29 cellular contexts compared by ENCODE assay signal in the genomic region with DNA sequence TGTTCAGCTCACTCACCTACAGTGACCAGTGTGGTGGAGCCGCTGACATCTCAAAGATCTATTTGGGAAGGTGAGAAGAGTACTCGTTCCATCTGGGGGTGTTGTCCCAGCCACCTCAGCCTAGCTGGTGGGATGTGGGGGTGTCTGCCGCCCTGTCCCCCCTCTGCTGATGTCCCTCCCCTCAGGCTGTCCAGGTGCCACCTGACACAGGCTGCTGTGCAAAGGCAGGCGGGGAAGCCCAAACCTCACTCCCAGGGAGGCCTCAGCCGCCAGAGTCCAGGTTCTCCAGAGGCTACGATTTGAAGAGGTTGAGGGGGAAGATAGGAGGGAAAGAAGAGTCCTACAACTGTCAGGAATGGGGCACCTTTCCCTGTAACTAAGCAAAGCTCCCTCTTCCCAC.
"Had no signal": no experiment of that assay in that cellular context is flagged by ENCODE, and none has a peak within 500 bp of the region (broad histone marks: within the 10 kb centered on the region; RNA-seq: fewer than 3 reads in every experiment).

No MANE protein-coding gene starts in this region.

- H3K9me3 ChIP-seq: body of pancreas, esophagus muscularis mucosa had no signal

- H3K36me3 Mint-ChIP-seq: activated CD4-positive, alpha-beta memory T cell treated with anti-CD3 and anti-CD28 coated beads for 36 hours; activated naive CD8-positive, alpha-beta T cell had no signal

- H3K4me1 Mint-ChIP-seq: activated B cell treated with CpG ODN at 0.5 μM for 24 hours; activated T-helper 17 cell treated with anti-CD3 and anti-CD28 coated beads, Interleukin-2, amount 50 U/mL, for 72 hours had no signal

- H3K27ac Mint-ChIP-seq: activated B cell treated with CpG ODN at 0.5 μM for 24 hours; activated CD4-positive, alpha-beta memory T cell treated with anti-CD3 and anti-CD28 coated beads for 36 hours; activated CD8-positive, alpha-beta T cell treated with anti-CD3 and anti-CD28 coated beads, Interleukin-2, amount 10 ng/mL, durations not matched to agents 7 days and 5 days; activated naive CD8-positive, alpha-beta T cell; activated T-helper 17 cell treated with anti-CD3 and anti-CD28 coated beads, Interleukin-2, amount 50 U/mL, for 72 hours; effector memory CD8-positive, alpha-beta T cell; T-helper 17 cell; T-helper 2 cell treated with Interferon-gamma antibody and Interleukin-4, amounts not matched to agents 5 μg/mL and 100 μg/mL, for 36 hours had no signal

- H3K4me3 Mint-ChIP-seq: activated B cell treated with CpG ODN at 0.5 μM for 24 hours; activated CD4-positive, alpha-beta memory T cell treated with anti-CD3 and anti-CD28 coated beads for 36 hours; activated CD8-positive, alpha-beta T cell treated with anti-CD3 and anti-CD28 coated beads, Interleukin-2, amount 10 ng/mL, durations not matched to agents 7 days and 5 days; activated naive CD8-positive, alpha-beta T cell; activated T-cell treated with anti-CD3 and anti-CD28 coated beads, Interleukin-2, amount 50 U/mL, for 4 hours; activated T-helper 17 cell treated with anti-CD3 and anti-CD28 coated beads, Interleukin-2, amount 50 U/mL, for 72 hours; effector memory CD8-positive, alpha-beta T cell; T-helper 17 cell; T-helper 2 cell treated with Interferon-gamma antibody and Interleukin-4, amounts not matched to agents 5 μg/mL and 100 μg/mL, for 36 hours had no signal

- H3K27me3 ChIP-seq: body of pancreas, esophagus muscularis mucosa, foreskin keratinocyte had no signal

- H3K4me3 ChIP-seq: body of pancreas, esophagus muscularis mucosa, gastroesophageal sphincter had no signal

- ATAC-seq: activated CD4-positive, CD25-positive, alpha-beta regulatory T cell treated with anti-CD3 and anti-CD28 coated beads, Interleukin-2, amount 50 U/mL, for 24 hours; activated CD8-positive, alpha-beta T cell treated with anti-CD3 and anti-CD28 coated beads, Interleukin-2, amount 10 ng/mL, durations not matched to agents 7 days and 5 days; activated T-cell treated with anti-CD3 and anti-CD28 coated beads, Interleukin-2, amount 50 U/mL, for 4 hours; activated T-helper 17 cell treated with anti-CD3 and anti-CD28 coated beads, Interleukin-2, amount 50 U/mL, for 72 hours; body of pancreas; effector memory CD8-positive, alpha-beta T cell; foreskin keratinocyte; gastroesophageal sphincter; T-helper 17 cell had no signal

- H3K4me1 ChIP-seq: body of pancreas, esophagus muscularis mucosa, foreskin keratinocyte, gastroesophageal sphincter had no signal

- H3K36me3 ChIP-seq: esophagus muscularis mucosa, gastroesophageal sphincter, WERI-Rb-1 had no signal

- DNase-seq: activated B cell treated with CpG ODN at 0.5 μM for 24 hours; activated CD4-positive, alpha-beta memory T cell treated with anti-CD3 and anti-CD28 coated beads for 36 hours; activated CD4-positive, alpha-beta T cell treated with anti-CD3 and anti-CD28 coated beads for 48 hours; activated CD8-positive, alpha-beta T cell treated with anti-CD3 and anti-CD28 coated beads, Interleukin-2, amount 10 ng/mL, durations not matched to agents 7 days and 5 days; activated effector memory CD4-positive, alpha-beta T cell treated with Interleukin-2 at 50 U/mL for 16 hours; activated gamma-delta T cell treated with Interleukin-2 at 50 U/mL for 16 hours; activated naive CD4-positive, alpha-beta T cell treated with anti-CD3 and anti-CD28 coated beads, Interleukin-2, amount 50 U/mL, for 16 hours; activated naive CD4-positive, alpha-beta T cell treated with Interleukin-2 at 50 U/mL for 16 hours; activated T-cell treated with anti-CD3 and anti-CD28 coated beads, Interleukin-2, amount 50 U/mL, for 4 hours; amniotic stem cell; anterior cingulate cortex; body of pancreas; caudate nucleus; cortex of kidney; dermis blood vessel endothelial cell; effector CD4-positive, alpha-beta T cell; effector memory CD8-positive, alpha-beta T cell; erythroblast; foreskin keratinocyte; T-helper 1 cell; T-helper 17 cell; T1000; WERI-Rb-1 had no signal

- H3K9me3 Mint-ChIP-seq: activated CD4-positive, alpha-beta memory T cell treated with anti-CD3 and anti-CD28 coated beads for 36 hours; activated T-cell treated with anti-CD3 and anti-CD28 coated beads, Interleukin-2, amount 50 U/mL, for 4 hours; activated T-helper 17 cell treated with anti-CD3 and anti-CD28 coated beads, Interleukin-2, amount 50 U/mL, for 72 hours; effector memory CD8-positive, alpha-beta T cell; T-helper 2 cell treated with Interferon-gamma antibody and Interleukin-4, amounts not matched to agents 5 μg/mL and 100 μg/mL, for 36 hours had no signal

- H3K27ac ChIP-seq: body of pancreas, esophagus muscularis mucosa, foreskin keratinocyte, gastroesophageal sphincter, WERI-Rb-1 had no signal
